ENCODE assay signal across 11 cellular contexts in genomic region chr12:46389130-46389616, GRCh38. TPM values are rescaled to one million over a fixed set of nuclear protein-coding genes. Genes with fewer than 3 reads are reported as not detected.
A peak's percentile ranks its signal among the peaks of the same experiment; 100 is the strongest.
DNase-seq lines count a peak whose midpoint lies in the region; ATAC-seq, FAIRE-seq and TF ChIP-seq lines count a peak whose summit lies in the region.
"Had no signal": no experiment of that assay in that cellular context is flagged by ENCODE, and none has a peak within 500 bp of the region (broad histone marks: within the 10 kb centered on the region; RNA-seq: fewer than 3 reads in every experiment).

No MANE protein-coding gene starts in this region.

- dilution Hi-C loops in IMR-90 (cut with HindIII; ENCODE audit: low sequenced_read_pairs, unreplicated experiment), result no loop called here

- H2AFZ ChIP-seq in IMR-90 (replicated peaks; ENCODE audit: low read length, poor library complexity) (no peak overlapping the region), GM12878 (ENCODE audit: control insufficient read depth, low read depth, low read length) (no peak overlapping the region)

- ATAC-seq in IMR-90 (ENCODE audit: low read depth) (peak; percentile 45), GM12878 (no peak), left colon (peak; percentile 61), GM18858 (IDR thresholded peaks at IDR 0.05; ENCODE audit: unreplicated experiment) (no peak)
- ATAC-seq: activated naive CD4-positive, alpha-beta T cell treated with anti-CD3 and anti-CD28 coated beads, Interleukin-2, amount 50 U/mL, for 72 hours had no signal

- peaks cover 10 to 50% of the 10 kb centered on the region in 2 experiments for H3K79me1 ChIP-seq in IMR-90 (ENCODE audit: low read depth in 1 of 2, low read length in 2 of 2)

- no TSS peak for BruUV-seq in IMR-90 (replicated peaks; lab: Mats Ljungman, UMichigan)
- no TSS peak for BruUV-seq in GM12878 (replicated peaks; lab: Mats Ljungman, UMichigan)

- H3K9me3 ChIP-seq in IMR-90 (ENCODE audit: control insufficient read depth, insufficient read depth, low read length) (0 out of 2 replicates have a peak, but pooled peaks cover 2% of the 10 kb centered on the region), GM12878 (replicated peaks; ENCODE audit: control insufficient read depth, insufficient read depth, low read length) (no peaks in the 10 kb centered on the region)

- in situ Hi-C loops in IMR-90 (cut with MboI; ENCODE audit: low sequenced_read_pairs), result loop anchor here (5.0 to 10.0 kb wide), 2 partner anchors 106 to 273 kb away; no protein-coding TSS in a partner anchor
- in situ Hi-C loops in GM12878 (cut with MboI), result loop anchor here (10.0 kb wide), 1 partner anchor 404 kb away; no protein-coding TSS in a partner anchor

- SMC1A ChIA-PET in GM12878 (lab: Charles Lee; ENCODE audit: uncharacterized antibody, unreplicated experiment), result interaction anchor here (4.0 to 5.5 kb wide), 3 partner anchors 18 to 126 kb away, joined by 28 to 56 read pairs (median 41); no protein-coding TSS in a partner anchor

- CTCF ChIA-PET in IMR-90 (lab: Yijun Ruan, JAX) (no interaction called here), GM12878 (lab: Yijun Ruan, JAX) (no interaction called here)

- H2BK120ac ChIP-seq in IMR-90 (ENCODE audit: low read depth, low read length), result peak overlapping the region; percentile 95

- H2AK5ac ChIP-seq in IMR-90 (ENCODE audit: low read depth, low read length), result peak overlapping the region; percentile 84

- peaks cover 55% of the 10 kb centered on the region for H3K4me1 Mint-ChIP-seq in type B pancreatic cell (ENCODE audit: unreplicated experiment)

- H3K14ac ChIP-seq in IMR-90 (replicated peaks; ENCODE audit: low read depth, low read length), result peak overlapping the region; percentile 95

- peak overlapping the region; percentile 96 for H2BK15ac ChIP-seq in IMR-90 (ENCODE audit: low read depth, low read length)

- no peak overlapping the region for H3K27ac Mint-ChIP-seq in type B pancreatic cell
- H3K27ac Mint-ChIP-seq: activated naive CD4-positive, alpha-beta T cell treated with anti-CD3 and anti-CD28 coated beads, Interleukin-2, amount 50 U/mL, for 72 hours; T-helper 2 cell treated with Interferon-gamma antibody and Interleukin-4, amounts not matched to agents 5 μg/mL and 100 μg/mL, for 36 hours had no signal

- H4K20me1 ChIP-seq in IMR-90 (ENCODE audit: insufficient read depth, low read length), result no peaks in the 10 kb centered on the region
- no peaks in the 10 kb centered on the region for H4K20me1 ChIP-seq in GM12878 (ENCODE audit: control insufficient read depth, insufficient read depth)

- peak overlapping the region; percentile 97 for H2BK5ac ChIP-seq in IMR-90 (ENCODE audit: low read depth, low read length, poor library complexity, severe bottlenecking)

- H3K4me2 ChIP-seq in IMR-90 (ENCODE audit: low read depth, low read length) (peak overlapping the region; percentile 33; the same call in 1 of the 2 replicates), GM12878 (ENCODE audit: control insufficient read depth, insufficient read depth) (peak overlapping the region; percentile 99)

- H3K79me2 ChIP-seq in GM12878 (ENCODE audit: control insufficient read depth, insufficient read depth, low read length), result peaks cover 37% of the 10 kb centered on the region

- no peaks in the 10 kb centered on the region for H3K27me3 Mint-ChIP-seq in type B pancreatic cell

- peak overlapping the region; percentile 91 to 96 for H4K8ac ChIP-seq in IMR-90 (ENCODE audit: low read depth in 2 of 2, low read length in 2 of 2)

- TF ChIP-seq POLR2A in IMR-90 (IDR thresholded peaks at IDR 0.05; ENCODE audit: low read depth, low read length) (no peak), GM12878 (IDR thresholded peaks at IDR 0.05; ENCODE audit: low read depth, low read length) (no peak)

- H3K9ac ChIP-seq in IMR-90 (ENCODE audit: low read depth, low read length) (peak overlapping the region; percentile 48; the same call in 1 of the 2 replicates), GM12878 (ENCODE audit: control insufficient read depth, insufficient read depth, low read length) (peak overlapping the region; percentile 49; the same call in 1 of the 2 replicates)

- peak overlapping the region; percentile 80 for H3K4ac ChIP-seq in IMR-90 (ENCODE audit: low read depth, low read length)

- H3K9me1 ChIP-seq in IMR-90 (ENCODE audit: insufficient read depth, low read length), result peaks cover 15% of the 10 kb centered on the region

- POLR2A ChIA-PET in IMR-90 (lab: Charles Lee; ENCODE audit: unreplicated experiment) (no interaction called here), GM12878 (lab: Charles Lee) (interaction anchor here (2.4 to 2.6 kb wide), 2 partner anchors 24 to 128 kb away, joined by 8 to 12 read pairs; no protein-coding TSS in a partner anchor)

- peaks cover 4% of the 10 kb centered on the region for H3K9me3 Mint-ChIP-seq in type B pancreatic cell
- H3K9me3 Mint-ChIP-seq: activated naive CD4-positive, alpha-beta T cell treated with anti-CD3 and anti-CD28 coated beads, Interleukin-2, amount 50 U/mL, for 72 hours; T-helper 2 cell treated with Interferon-gamma antibody and Interleukin-4, amounts not matched to agents 5 μg/mL and 100 μg/mL, for 36 hours had no signal

- peak overlapping the region; percentile 6 for H2AK9ac ChIP-seq in IMR-90 (replicated peaks; ENCODE audit: low read depth, low read length, poor library complexity)

- intact Hi-C loops in IMR-90 (cut with micrococcal nuclease) (no loop called here), GM12878 (cut with micrococcal nuclease; ENCODE audit: unreplicated experiment) (loop anchor here (5.0 kb wide), 3 partner anchors 122 to 397 kb away; partner anchors contain the start of genes SCAF11 and SLC38A1), left colon (cut with DNase I, micrococcal nuclease) (loop anchor here in 1 of 2 donors (10.0 kb wide), 1 partner anchor 86 kb away; no protein-coding TSS in a partner anchor)

- peak overlapping the region; percentile 65 for H3K56ac ChIP-seq in IMR-90 (ENCODE audit: extremely low read depth, insufficient read depth, low read length)

- H3K4me1 ChIP-seq in IMR-90 (ENCODE audit: control insufficient read depth, insufficient read depth, low read length) (peaks cover 22% of the 10 kb centered on the region), GM12878 (ENCODE audit: control insufficient read depth, insufficient read depth, low read length) (peaks cover 53% of the 10 kb centered on the region)

- peak overlapping the region; percentile 88 for H3K23ac ChIP-seq in IMR-90 (ENCODE audit: low read depth, low read length)

- TF ChIP-seq EP300 in GM12878 (IDR thresholded peaks at IDR 0.05; ENCODE audit: borderline replicate concordance in 1 of 2, control insufficient read depth in 1 of 2, low read depth in 2 of 2, low read length in 2 of 2), result no peak

- TF ChIP-seq CTCF in IMR-90 (conservative IDR thresholded peaks at IDR 0.05; ENCODE audit: low read depth, low read length), result no peak
- TF ChIP-seq CTCF in GM12878 (IDR thresholded peaks at IDR 0.05 in 2 of 3, conservative IDR thresholded peaks at IDR 0.05 in 1 of 3; ENCODE audit: control insufficient read depth in 2 of 3, extremely low read depth in 1 of 3, insufficient read depth in 1 of 3, low read depth in 3 of 3, low read length in 3 of 3), result no peak
- TF ChIP-seq CTCF in type B pancreatic cell (conservative IDR thresholded peaks at IDR 0.05), result no peak

- peak overlapping the region; percentile 92 for H3K18ac ChIP-seq in IMR-90 (ENCODE audit: low read depth, low read length)

- H3K4me3 Mint-ChIP-seq in type B pancreatic cell, result peak overlapping the region; percentile 55

- H3K4me3 ChIP-seq in IMR-90 (ENCODE audit: insufficient read depth, low read depth, low read length) (no peak overlapping the region), GM12878 (peak overlapping the region; percentile 37; the same call in 1 of the 2 replicates)

- FAIRE-seq in GM12878 (lab: Jason Lieb, UNC), result no peak

- H2BK20ac ChIP-seq in IMR-90 (ENCODE audit: low read depth, low read length), result peak overlapping the region; percentile 91

- peak; percentile 87 for DNase-seq in IMR-90
- no peak for DNase-seq in GM12878 (ENCODE audit: low read depth, low spot score)
- no peak for DNase-seq in left colon
- no peak for DNase-seq in type B pancreatic cell (ENCODE audit: extremely low spot score, unreplicated experiment)
- no peak for DNase-seq in NCI-H69 (lab: John Stamatoyannopoulos, UW)
- DNase-seq in GOT3 (lab: John Stamatoyannopoulos, UW), result no peak
- DNase-seq: NCI-H1694; stimulated activated CD4-positive, alpha-beta T cell treated with anti-CD3 and anti-CD28 coated beads, Interleukin-4, amount 100 ng/mL, for 24 hours had no signal

- H3K36me3 Mint-ChIP-seq in type B pancreatic cell, result peaks cover 3% of the 10 kb centered on the region

- H3K27me3 ChIP-seq in IMR-90 (ENCODE audit: control insufficient read depth, insufficient read depth, low read length) (no peaks in the 10 kb centered on the region), GM12878 (replicated peaks in 1 of 2; ENCODE audit: control insufficient read depth in 2 of 2, insufficient read depth in 2 of 2, low read length in 1 of 2) (no peaks in the 10 kb centered on the region)

- H4K5ac ChIP-seq in IMR-90 (ENCODE audit: low read depth, low read length), result peak overlapping the region; percentile 84; the same call in 1 of the 2 replicates

- RAD21 ChIA-PET in GM12878 (lab: Charles Lee; ENCODE audit: unreplicated experiment), result interaction anchor here (1.2 to 2.9 kb wide), 3 partner anchors 20 to 275 kb away, joined by 4 to 25 read pairs (median 5); no protein-coding TSS in a partner anchor

- TF ChIP-seq RAD21 in IMR-90 (IDR thresholded peaks at IDR 0.05; ENCODE audit: low read length) (no peak), GM12878 (IDR thresholded peaks at IDR 0.05; ENCODE audit: insufficient read depth, low read depth, low read length) (no peak)

- H3K27ac ChIP-seq in IMR-90 (ENCODE audit: insufficient read depth, low read length) (peak overlapping the region; percentile 72; the same call in 1 of the 2 replicates), GM12878 (ENCODE audit: control insufficient read depth, insufficient read depth) (peak overlapping the region; percentile 89)

- peak overlapping the region; percentile 85 for H4K91ac ChIP-seq in IMR-90 (ENCODE audit: insufficient read depth, low read depth, low read length)

- H3K36me3 ChIP-seq in IMR-90 (ENCODE audit: control insufficient read depth, insufficient read depth, low read length) (no peaks in the 10 kb centered on the region), GM12878 (ENCODE audit: control insufficient read depth in 2 of 2, insufficient read depth in 2 of 2, low read length in 1 of 2) (0 out of 4 replicates have a peak, but pooled peaks cover 0 to 3% of the 10 kb centered on the region in 2 experiments)

- no CpG with 5 or more reads among the region's 1 CpG for WGBS in IMR-90 (ENCODE audit: extremely low coverage in 2 of 2, insufficient read length in 1 of 2), 2 experiments
- WGBS in GM12878 (ENCODE audit: insufficient coverage, insufficient replicate concordance, low lambda C conversion rate, missing lambda C conversion rate), result 4% methylated on average over 1 of the region's 1 CpG

RNA-seq across cellular contexts. Expression of gene SLC38A2, which starts 16.6 kb away (rescaled TPM):
- total RNA-seq in IMR-90 (2012; rRNA removed) (881 and 1,389 TPM in 2 replicates), GM12878 (2014; rRNA removed) (117 and 156 TPM in 2 replicates), GM12878 (2014; rRNA removed; fragmentation: Illumina TruSeq; extraction: Trizol) (109 and 111 TPM in 2 replicates), GM12878 (2021) (112 and 118 TPM in 2 replicates), left colon (100 to 1,000 TPM; 128 to 220 TPM), type B pancreatic cell (ENCODE audit: low replicate concordance) (204 and 217 TPM in 2 replicates)
- polyA plus RNA-seq in IMR-90 (2012; rRNA removed) (213 and 313 TPM in 2 replicates), GM12878 (2011; rRNA removed) (103 and 142 TPM in 2 replicates), GM12878 (2014; fragmentation: Illumina TruSeq; extraction: Trizol) (84.2 and 115 TPM in 2 replicates), GM12878 (2014; fragmentation: Nextera tagmentation; extraction: Ambion mirVana) (10 to 100 TPM; 36.2 to 47.3 TPM), GM12878 (2014; rRNA removed) (48.4 and 61.8 TPM in 2 replicates), GM12878 (2016; fragmentation: Nextera tagmentation; extraction: Ambion mirVana) (10 to 100 TPM; 69.2 to 75.3 TPM)
- 33.9 and 129 TPM in 2 replicates for polyA plus RNA-seq in IMR-90 (2012; cell fraction: cytosol; rRNA removed)
- 118 and 947 TPM in 2 replicates for polyA plus RNA-seq in IMR-90 (2012; cell fraction: nucleus; rRNA removed; ENCODE audit: low replicate concordance)
- total RNA-seq in GM12878 (2013; cell fraction: nucleolus; rRNA removed), result 920 and 952 TPM in 2 replicates
- 21.8 TPM for polyA plus RNA-seq in GM12878 (2011; ENCODE audit: low read depth)
- polyA plus RNA-seq in GM12878 (2011; cell fraction: cytosol; rRNA removed), result 39.8 and 59.5 TPM in 2 replicates
- polyA plus RNA-seq in GM12878 (2011; cell fraction: nucleus; rRNA removed), result 187 and 191 TPM in 2 replicates
- 37.4 and 49.1 TPM in 2 replicates for polyA plus RNA-seq in GM12878 (2012)
- 84.7 and 105 TPM in 2 replicates for polyA minus RNA-seq in GM12878 (2011; rRNA and poly(A)+ RNA removed)
- 40.1 and 47.0 TPM in 2 replicates for polyA minus RNA-seq in GM12878 (2011; cell fraction: cytosol; rRNA and poly(A)+ RNA removed)
- 239 and 256 TPM in 2 replicates for polyA minus RNA-seq in GM12878 (2011; cell fraction: nucleus; rRNA and poly(A)+ RNA removed)

Comparison
In these comparisons a context has a peak if more than half of its experiments do, and no peak if none do; other contexts are left out.
1. ATAC-seq: peak in IMR-90 (single experiment) and left colon (single experiment); none in GM12878 (single experiment) and GM18858 (single experiment).